In the genomic region with DNA sequence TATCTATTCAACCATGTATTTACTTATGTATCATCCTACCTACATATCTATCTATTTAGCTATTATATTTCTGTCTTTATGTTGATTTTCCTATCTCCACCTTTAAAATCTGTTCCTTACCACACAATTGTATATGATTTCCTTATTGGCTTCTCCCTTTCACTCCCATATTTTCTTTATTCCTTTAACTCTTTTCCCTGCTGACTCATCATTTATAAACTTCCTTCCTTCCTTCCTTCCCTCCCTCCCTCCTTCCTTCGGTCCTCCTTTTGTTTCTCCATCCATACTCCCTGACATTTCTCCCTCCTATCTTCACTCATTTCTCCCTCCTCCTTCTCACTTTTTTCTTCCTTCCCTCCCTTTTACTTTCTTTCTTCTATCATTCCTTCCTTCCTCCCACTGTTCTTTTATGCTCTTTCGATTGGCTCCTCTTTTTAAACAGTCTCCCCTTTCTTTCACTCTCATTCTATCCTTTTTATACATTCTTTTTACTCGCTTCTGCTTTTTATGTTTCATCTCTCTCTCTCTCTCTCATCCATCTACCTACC, we compare ENCODE assay signal across 18 cellular contexts.
DNase-seq lines count a peak whose midpoint lies in the region; ATAC-seq, FAIRE-seq and TF ChIP-seq lines count a peak whose summit lies in the region.
"Had no signal": no experiment of that assay in that cellular context is flagged by ENCODE, and none has a peak within 500 bp of the region (broad histone marks: within the 10 kb centered on the region; RNA-seq: fewer than 3 reads in every experiment).

No MANE protein-coding gene starts in this region.

- FAIRE-seq in A549 (lab: Jason Lieb, UNC) (peak; percentile 80), K562 (lab: Jason Lieb, UNC) (no peak)
- FAIRE-seq: GM12878 had no signal

- no peak for TF ChIP-seq EP300 in A549 (IDR thresholded peaks at IDR 0.05)
- TF ChIP-seq EP300 in K562 (IDR thresholded peaks at IDR 0.05; ENCODE audit: low read length), result no peak

- no TSS peak for BruUV-seq in K562 (replicated peaks; lab: Mats Ljungman, UMichigan)

- TF ChIP-seq CTCF in A549 (IDR thresholded peaks at IDR 0.05) (no peak), HEK293 (tag by site-specific recombination; IDR thresholded peaks at IDR 0.05) (no peak), K562 (IDR thresholded peaks at IDR 0.05 in 2 of 3, conservative IDR thresholded peaks at IDR 0.05 in 1 of 3; ENCODE audit: insufficient read depth in 2 of 3, low read depth in 1 of 3, low read length in 3 of 3) (no peak)

- H3K4me1 ChIP-seq in A549, result no peaks in the 10 kb centered on the region
- H3K4me1 ChIP-seq in HEK293 (ENCODE audit: control insufficient read depth, insufficient read depth, low read length), result no peaks in the 10 kb centered on the region
- H3K4me1 ChIP-seq in K562 (replicated peaks in 1 of 2; ENCODE audit: control insufficient read depth in 2 of 2, insufficient read depth in 2 of 2, low read length in 2 of 2), result no peaks in the 10 kb centered on the region

- no peak overlapping the region for H2AFZ ChIP-seq in K562 (ENCODE audit: low read depth, low read length)
- H2AFZ ChIP-seq: GM23248 had no signal

- no peak for DNase-seq in A549 (ENCODE audit: low read depth in 1 of 2, low spot score in 1 of 2)
- DNase-seq in K562 (ENCODE audit: extremely low read depth in 1 of 4, low spot score in 3 of 4), result no peak
- DNase-seq in occipital lobe (lab: John Stamatoyannopoulos, UW), result no peak
- no peak for DNase-seq in NCI-H446 (lab: John Stamatoyannopoulos, UW)
- DNase-seq: 8988T; C1 segment of cervical spinal cord; Calu3; CD4-positive, alpha-beta memory T cell; COR-L47; DMS53; DND-41; GDM1; GM23248; H9 had no signal

- 11% methylated on average over 3 of the region's 3 CpGs for WGBS in A549 (ENCODE audit: missing lambda C conversion rate)
- 0% methylated on average over 1 of the region's 3 CpGs for WGBS in K562 (ENCODE audit: insufficient coverage, low coverage, missing lambda C conversion rate)

- TF ChIP-seq POLR2A in A549 (IDR thresholded peaks at IDR 0.05; ENCODE audit: low read length), result no peak
- no peak for TF ChIP-seq POLR2A in K562 (conservative IDR thresholded peaks at IDR 0.05)

- in situ Hi-C loops in K562 (cut with MboI), result no loop called here

- H3K27ac ChIP-seq in A549, result no peak overlapping the region
- no peak overlapping the region for H3K27ac ChIP-seq in HEK293 (ENCODE audit: extremely low read depth, low read depth, low read length)
- H3K27ac ChIP-seq in K562 (ENCODE audit: extremely low read depth, low read depth, low read length), result no peak overlapping the region
- H3K27ac ChIP-seq: GM23248 had no signal

- no peaks in the 10 kb centered on the region; a peak in 1 of 5 replicates for H3K27me3 ChIP-seq in K562 (ENCODE audit: control insufficient read depth in 2 of 2, insufficient read depth in 2 of 2, low read length in 2 of 2)

- intact Hi-C loops in K562 (cut with micrococcal nuclease), result no loop called here

- H3K9me3 ChIP-seq in A549 (no peaks in the 10 kb centered on the region), HEK293 (ENCODE audit: control insufficient read depth, insufficient read depth, low read depth, low read length) (no peaks in the 10 kb centered on the region), K562 (replicated peaks; ENCODE audit: control insufficient read depth, insufficient read depth, low read depth, low read length) (no peaks in the 10 kb centered on the region)

- no peak overlapping the region for H3K9ac ChIP-seq in K562 (ENCODE audit: insufficient read depth in 1 of 2, low read depth in 2 of 2, low read length in 2 of 2)
- H3K9ac ChIP-seq: GM23248 had no signal

- no peaks in the 10 kb centered on the region for H3K79me2 ChIP-seq in K562 (ENCODE audit: control insufficient read depth, insufficient read depth, low read length)

- TF ChIP-seq RAD21 in A549 (conservative IDR thresholded peaks at IDR 0.05 in 1 of 2, IDR thresholded peaks at IDR 0.05 in 1 of 2), result no peak
- no peak for TF ChIP-seq RAD21 in K562 (CRISPR knock-in tag; conservative IDR thresholded peaks at IDR 0.05 in 1 of 2, IDR thresholded peaks at IDR 0.05 in 1 of 2)

- H3K4me2 ChIP-seq in A549, result no peak overlapping the region
- no peak overlapping the region for H3K4me2 ChIP-seq in K562 (ENCODE audit: insufficient read depth, low read length)

- no peaks in the 10 kb centered on the region for H3K36me3 ChIP-seq in HEK293 (ENCODE audit: control insufficient read depth in 2 of 2, insufficient read depth in 1 of 2, low read length in 2 of 2)
- H3K36me3 ChIP-seq in K562 (ENCODE audit: control insufficient read depth, insufficient read depth, low read length), result no peaks in the 10 kb centered on the region

- ATAC-seq in A549 (no peak), K562 (no peak), GM21737 (IDR thresholded peaks at IDR 0.05; ENCODE audit: unreplicated experiment) (no peak)
- ATAC-seq: GM12878, HCT116 had no signal

- H4K20me1 ChIP-seq in K562 (replicated peaks; ENCODE audit: control insufficient read depth, insufficient read depth, low read length), result no peaks in the 10 kb centered on the region

- POLR2A ChIA-PET in A549 (lab: Yijun Ruan, JAX) (no interaction called here), HEK293 (lab: Yijun Ruan, JAX) (interaction anchor here (0.7 kb wide), 1 partner anchor 121 kb away, joined by 3 read pairs; no protein-coding TSS in a partner anchor), K562 (lab: Yijun Ruan, JAX) (interaction anchor here (1.0 kb wide), 1 partner anchor 8 kb away, joined by 3 read pairs; no protein-coding TSS in a partner anchor)

- CTCF ChIA-PET in A549 (lab: Yijun Ruan, JAX) (no interaction called here), HEK293 (lab: Yijun Ruan, JAX) (interaction anchor here (0.6 to 0.9 kb wide), 4 partner anchors 61 to 493 kb away, joined by 4 to 6 read pairs (median 5); no protein-coding TSS in a partner anchor), K562 (lab: Yijun Ruan, JAX; ENCODE audit: low intra/inter-chr PET ratio) (interaction anchor here (0.7 kb wide), 1 partner anchor 731 kb away, joined by 3 read pairs; no protein-coding TSS in a partner anchor)

- H3K4me3 ChIP-seq in A549 (no peak overlapping the region), HEK293 (ENCODE audit: low read depth, low read length) (no peak overlapping the region), K562 (no peak overlapping the region)
- H3K4me3 ChIP-seq: GM12878, GM23248 had no signal

- no peaks in the 10 kb centered on the region for H3K9me1 ChIP-seq in K562 (ENCODE audit: control insufficient read depth, insufficient read depth, low read length)

TF ChIP-seq in A549, 52 proteins besides CTCF, POLR2A, EP300 and RAD21:
- TF ChIP-seq RNF2 (IDR thresholded peaks at IDR 0.05; ENCODE audit: borderline replicate concordance, low read depth), result no peak
- TF ChIP-seq JUNB (IDR thresholded peaks at IDR 0.05), result no peak
- peak; percentile 85 for TF ChIP-seq MAFK (IDR thresholded peaks at IDR 0.05; ENCODE audit: partially characterized antibody)
- no peak for TF ChIP-seq JUN (IDR thresholded peaks at IDR 0.05)
- TF ChIP-seq HEYL (CRISPR knock-in tag; IDR thresholded peaks at IDR 0.05), result no peak
- no peak for TF ChIP-seq NR3C1 (IDR thresholded peaks at IDR 0.05)

TF ChIP-seq in HEK293, 187 proteins besides CTCF, POLR2A, EP300 and RAD21:
- TF ChIP-seq ZNF121 (tag by site-specific recombination; IDR thresholded peaks at IDR 0.05) (no peak), PRDM1 (tag by site-specific recombination; IDR thresholded peaks at IDR 0.05) (peak; percentile 93), ZNF366 (tag by site-specific recombination; conservative IDR thresholded peaks at IDR 0.05) (0 out of 2 replicates have a peak, but pooled peaks have one; percentile 52)
- TF ChIP-seq, protein P1, sequence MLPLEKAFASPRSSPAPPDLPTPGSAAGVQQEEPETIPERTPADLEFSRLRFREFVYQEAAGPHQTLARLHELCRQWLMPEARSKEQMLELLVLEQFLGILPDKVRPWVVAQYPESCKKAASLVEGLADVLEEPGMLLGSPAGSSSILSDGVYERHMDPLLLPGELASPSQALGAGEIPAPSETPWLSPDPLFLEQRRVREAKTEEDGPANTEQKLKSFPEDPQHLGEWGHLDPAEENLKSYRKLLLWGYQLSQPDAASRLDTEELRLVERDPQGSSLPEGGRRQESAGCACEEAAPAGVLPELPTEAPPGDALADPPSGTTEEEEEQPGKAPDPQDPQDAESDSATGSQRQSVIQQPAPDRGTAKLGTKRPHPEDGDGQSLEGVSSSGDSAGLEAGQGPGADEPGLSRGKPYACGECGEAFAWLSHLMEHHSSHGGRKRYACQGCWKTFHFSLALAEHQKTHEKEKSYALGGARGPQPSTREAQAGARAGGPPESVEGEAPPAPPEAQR (tag by site-specific recombination; IDR thresholded peaks at IDR 0.05), result no peak

TF ChIP-seq in K562, 482 proteins besides CTCF, POLR2A, EP300 and RAD21 (continues in another document):
- TF ChIP-seq MAFK (IDR thresholded peaks at IDR 0.05; ENCODE audit: low read length), result peak; percentile 75
- TF ChIP-seq NFIC (IDR thresholded peaks at IDR 0.05), result no peak
- TF ChIP-seq, protein P2, sequence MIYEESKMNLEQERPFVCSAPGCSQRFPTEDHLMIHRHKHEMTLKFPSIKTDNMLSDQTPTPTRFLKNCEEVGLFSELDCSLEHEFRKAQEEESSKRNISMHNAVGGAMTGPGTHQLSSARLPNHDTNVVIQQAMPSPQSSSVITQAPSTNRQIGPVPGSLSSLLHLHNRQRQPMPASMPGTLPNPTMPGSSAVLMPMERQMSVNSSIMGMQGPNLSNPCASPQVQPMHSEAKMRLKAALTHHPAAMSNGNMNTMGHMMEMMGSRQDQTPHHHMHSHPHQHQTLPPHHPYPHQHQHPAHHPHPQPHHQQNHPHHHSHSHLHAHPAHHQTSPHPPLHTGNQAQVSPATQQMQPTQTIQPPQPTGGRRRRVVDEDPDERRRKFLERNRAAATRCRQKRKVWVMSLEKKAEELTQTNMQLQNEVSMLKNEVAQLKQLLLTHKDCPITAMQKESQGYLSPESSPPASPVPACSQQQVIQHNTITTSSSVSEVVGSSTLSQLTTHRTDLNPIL (CRISPR knock-in tag; IDR thresholded peaks at IDR 0.05), result no peak
- TF ChIP-seq, protein P3, sequence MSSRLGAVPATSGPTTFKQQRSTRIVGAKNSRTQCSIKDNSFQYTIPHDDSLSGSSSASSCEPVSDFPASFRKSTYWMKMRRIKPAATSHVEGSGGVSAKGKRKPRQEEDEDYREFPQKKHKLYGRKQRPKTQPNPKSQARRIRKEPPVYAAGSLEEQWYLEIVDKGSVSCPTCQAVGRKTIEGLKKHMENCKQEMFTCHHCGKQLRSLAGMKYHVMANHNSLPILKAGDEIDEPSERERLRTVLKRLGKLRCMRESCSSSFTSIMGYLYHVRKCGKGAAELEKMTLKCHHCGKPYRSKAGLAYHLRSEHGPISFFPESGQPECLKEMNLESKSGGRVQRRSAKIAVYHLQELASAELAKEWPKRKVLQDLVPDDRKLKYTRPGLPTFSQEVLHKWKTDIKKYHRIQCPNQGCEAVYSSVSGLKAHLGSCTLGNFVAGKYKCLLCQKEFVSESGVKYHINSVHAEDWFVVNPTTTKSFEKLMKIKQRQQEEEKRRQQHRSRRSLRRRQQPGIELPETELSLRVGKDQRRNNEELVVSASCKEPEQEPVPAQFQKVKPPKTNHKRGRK (tag; IDR thresholded peaks at IDR 0.05), result peak; percentile 48; the same call in 1 of the 2 replicates
- TF ChIP-seq OTX1 (CRISPR knock-in tag; IDR thresholded peaks at IDR 0.05), result no peak
- TF ChIP-seq NFE2L1 (tag; IDR thresholded peaks at IDR 0.05; ENCODE audit: borderline replicate concordance, low read depth), result no peak
- no peak for TF ChIP-seq TAF9B (IDR thresholded peaks at IDR 0.05; ENCODE audit: partially characterized antibody)
